In the genomic region with DNA sequence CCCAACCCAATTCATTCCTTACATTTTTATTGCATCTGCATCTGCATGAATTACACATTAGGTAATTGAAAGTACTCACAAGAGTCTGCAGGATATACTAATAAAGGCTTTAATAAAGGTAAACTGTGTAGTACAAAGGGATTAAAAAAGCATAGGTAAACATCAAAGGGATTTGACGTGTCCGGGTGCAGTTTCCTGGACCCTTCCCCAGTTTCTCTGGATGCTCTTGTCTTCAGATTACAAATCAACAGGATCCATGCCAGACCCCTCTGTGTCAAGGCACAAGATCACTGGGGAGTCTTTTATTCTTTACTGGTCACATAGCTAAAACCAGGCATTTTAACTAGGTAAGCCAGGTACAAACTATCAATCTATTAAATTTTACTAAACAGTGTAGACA, we compare ENCODE assay signal across 26 cellular contexts.
"Had no signal": no experiment of that assay in that cellular context is flagged by ENCODE, and none has a peak within 500 bp of the region (broad histone marks: within the 10 kb centered on the region; RNA-seq: fewer than 3 reads in every experiment).

No MANE protein-coding gene starts in this region.

- H3K4me3 ChIP-seq: colonic mucosa, esophagus squamous epithelium, gastrocnemius medialis, heart right ventricle, lower lobe of right lung had no signal

- FAIRE-seq: endometrium, kidney had no signal

- H3K36me3 ChIP-seq: colonic mucosa, esophagus squamous epithelium, gastrocnemius medialis, heart right ventricle, lower lobe of right lung had no signal

- H3K27ac ChIP-seq: colonic mucosa, epithelial cell of prostate, esophagus squamous epithelium, gastrocnemius medialis, heart right ventricle, lower lobe of right lung had no signal

- ATAC-seq: effector memory CD8-positive, alpha-beta T cell; esophagus mucosa; gastrocnemius medialis; heart right ventricle; left colon; left lobe of liver; left ventricle myocardium superior; lower lobe of right lung; naive thymus-derived CD4-positive, alpha-beta T cell had no signal

- H3K4me1 ChIP-seq: colonic mucosa, esophagus squamous epithelium, gastrocnemius medialis, heart right ventricle, lower lobe of right lung had no signal

- H3K9me3 ChIP-seq: colonic mucosa, esophagus squamous epithelium, gastrocnemius medialis, heart right ventricle, lower lobe of right lung had no signal

- DNase-seq: colonic mucosa; cortex of kidney; effector CD8-positive, alpha-beta T cell; effector memory CD8-positive, alpha-beta T cell; endodermal cell; erythroblast; esophagus squamous epithelium; foreskin fibroblast; foreskin melanocyte; gastrocnemius medialis; glutamatergic neuron; head of caudate nucleus; heart right ventricle; hypothalamus; immature natural killer cell; kidney; kidney glomerular epithelial cell; left colon; left ventricle myocardium superior; lower lobe of right lung; midbrain; naive thymus-derived CD4-positive, alpha-beta T cell had no signal
